8 cellular contexts compared by ENCODE assay signal in genomic region chr17:1829579-1830257, GRCh38. TPM values are rescaled to one million over a fixed set of nuclear protein-coding genes. Genes with fewer than 3 reads are reported as not detected.
A peak's percentile ranks its signal among the peaks of the same experiment; 100 is the strongest.
DNase-seq lines count a peak whose midpoint lies in the region; ATAC-seq and TF ChIP-seq lines count a peak whose summit lies in the region.

RPA1 (plus strand) TSS chr17:1830005; CDS start chr17:1830094, 89 bp downstream.
SMYD4 (minus strand) TSS chr17:1829902; CDS start chr17:1827994, 1,908 bp downstream.

- H2AFZ ChIP-seq in KMS-11 (ENCODE audit: low read depth), result peak within 1 kb of the TSS; percentile 66; the same call in 1 of the 2 replicates

- TF ChIP-seq CTCF in KMS-11 (conservative IDR thresholded peaks at IDR 0.05; ENCODE audit: low read depth, low read length) (no peak), foreskin fibroblast (IDR thresholded peaks at IDR 0.05; ENCODE audit: low read depth, low read length) (no peak), neural crest cell (conservative IDR thresholded peaks at IDR 0.05) (no peak)

- peaks cover 4% of the 10 kb centered on the region for H3K36me3 Mint-ChIP-seq in neural crest cell (ENCODE audit: low read depth)

- H3K4me1 ChIP-seq in KMS-11 (ENCODE audit: low read depth, poor library complexity, severe bottlenecking), result peaks cover 38% of the 10 kb centered on the region

- no peaks in the 10 kb centered on the region for H3K36me3 ChIP-seq in KMS-11 (ENCODE audit: insufficient read depth)

- no peaks in the 10 kb centered on the region for H3K27me3 Mint-ChIP-seq in neural crest cell (ENCODE audit: low read depth)
- H3K27me3 Mint-ChIP-seq in stimulated activated naive CD8-positive, alpha-beta T cell treated with anti-CD3 and anti-CD28 coated beads, Interleukin-15, amount 100 ng/mL, for 72 hours, result no peaks in the 10 kb centered on the region

- H3K27ac Mint-ChIP-seq in neural crest cell (ENCODE audit: unreplicated experiment), result peak within 1 kb of the TSS; percentile 1
- H3K27ac Mint-ChIP-seq in stimulated activated naive CD8-positive, alpha-beta T cell treated with anti-CD3 and anti-CD28 coated beads, Interleukin-15, amount 100 ng/mL, for 72 hours, result peak within 1 kb of the TSS; percentile 71 to 95

- H3K79me2 ChIP-seq in KMS-11 (ENCODE audit: insufficient read depth, low read depth), result peaks cover 20% of the 10 kb centered on the region; the same call in 1 of the 2 replicates

- no peaks in the 10 kb centered on the region for H4K20me1 ChIP-seq in KMS-11 (ENCODE audit: insufficient read depth)

- peak; percentile 73 for ATAC-seq in GM21786 (IDR thresholded peaks at IDR 0.05; ENCODE audit: unreplicated experiment)
- ATAC-seq in stimulated activated naive CD8-positive, alpha-beta T cell treated with anti-CD3 and anti-CD28 coated beads, Interleukin-15, amount 100 ng/mL, for 72 hours, result peak; percentile 96

- H3K4me1 Mint-ChIP-seq in neural crest cell, result peaks cover 40% of the 10 kb centered on the region
- peaks cover 68% of the 10 kb centered on the region for H3K4me1 Mint-ChIP-seq in stimulated activated naive CD8-positive, alpha-beta T cell treated with anti-CD3 and anti-CD28 coated beads, Interleukin-15, amount 100 ng/mL, for 72 hours

- H3K27ac ChIP-seq in KMS-11, result no peak within 1 kb of the TSS; the same call in 1 of the 2 replicates

- no peaks in the 10 kb centered on the region for H3K27me3 ChIP-seq in KMS-11 (ENCODE audit: insufficient read depth, low read depth)

- peak; percentile 96 for DNase-seq in Daoy (ENCODE audit: low read depth)
- peak; percentile 77 to 92 for DNase-seq in SHP77 (lab: John Stamatoyannopoulos, UW)
- DNase-seq in activated effector memory CD4-positive, alpha-beta T cell treated with anti-CD3 and anti-CD28 coated beads, Interleukin-2, amount 50 U/mL, for 16 hours, result peak; percentile 96
- peak; percentile 84 to 96 for DNase-seq in foreskin fibroblast
- peak; percentile 80 for DNase-seq in neural crest cell (ENCODE audit: low read depth, low spot score)
- peak; percentile 87 to 90 for DNase-seq in stimulated activated naive CD8-positive, alpha-beta T cell treated with anti-CD3 and anti-CD28 coated beads, Interleukin-15, amount 100 ng/mL, for 72 hours

- H3K4me3 Mint-ChIP-seq in neural crest cell, result peak within 1 kb of the TSS; percentile 96
- H3K4me3 Mint-ChIP-seq in stimulated activated naive CD8-positive, alpha-beta T cell treated with anti-CD3 and anti-CD28 coated beads, Interleukin-15, amount 100 ng/mL, for 72 hours, result peak within 1 kb of the TSS; percentile 92 to 96

- peak within 1 kb of the TSS; percentile 41; the same call in 1 of the 2 replicates for H3K9ac ChIP-seq in KMS-11

- no peaks in the 10 kb centered on the region for H3K9me3 Mint-ChIP-seq in neural crest cell
- no peaks in the 10 kb centered on the region for H3K9me3 Mint-ChIP-seq in stimulated activated naive CD8-positive, alpha-beta T cell treated with anti-CD3 and anti-CD28 coated beads, Interleukin-15, amount 100 ng/mL, for 72 hours

- H3K4me3 ChIP-seq in KMS-11 (IDR thresholded peaks at IDR 0.05; ENCODE audit: insufficient read depth, low read depth, low read length), result no peak within 1 kb of the TSS
- peak within 1 kb of the TSS; percentile 87 to 90 for H3K4me3 ChIP-seq in foreskin fibroblast (ENCODE audit: low read depth in 1 of 2, low read length in 2 of 2)

- peak within 1 kb of the TSS; percentile 93 for H3K4me2 ChIP-seq in KMS-11

RNA-seq across cellular contexts. Expression of gene RPA1, which starts in this region (rescaled TPM):
- total RNA-seq in Daoy (2014; rRNA removed; shearing (Covaris generic)), result 25.4 and 29.9 TPM in 2 replicates
- 205 and 215 TPM in 2 replicates for total RNA-seq in neural crest cell

RNA-seq across cellular contexts. Expression of gene SMYD4, which starts in this region (rescaled TPM):
- 10.1 and 11.0 TPM in 2 replicates for total RNA-seq in Daoy (2014; rRNA removed; shearing (Covaris generic))
- total RNA-seq in neural crest cell, result 29.3 and 32.2 TPM in 2 replicates
